In the genomic region with DNA sequence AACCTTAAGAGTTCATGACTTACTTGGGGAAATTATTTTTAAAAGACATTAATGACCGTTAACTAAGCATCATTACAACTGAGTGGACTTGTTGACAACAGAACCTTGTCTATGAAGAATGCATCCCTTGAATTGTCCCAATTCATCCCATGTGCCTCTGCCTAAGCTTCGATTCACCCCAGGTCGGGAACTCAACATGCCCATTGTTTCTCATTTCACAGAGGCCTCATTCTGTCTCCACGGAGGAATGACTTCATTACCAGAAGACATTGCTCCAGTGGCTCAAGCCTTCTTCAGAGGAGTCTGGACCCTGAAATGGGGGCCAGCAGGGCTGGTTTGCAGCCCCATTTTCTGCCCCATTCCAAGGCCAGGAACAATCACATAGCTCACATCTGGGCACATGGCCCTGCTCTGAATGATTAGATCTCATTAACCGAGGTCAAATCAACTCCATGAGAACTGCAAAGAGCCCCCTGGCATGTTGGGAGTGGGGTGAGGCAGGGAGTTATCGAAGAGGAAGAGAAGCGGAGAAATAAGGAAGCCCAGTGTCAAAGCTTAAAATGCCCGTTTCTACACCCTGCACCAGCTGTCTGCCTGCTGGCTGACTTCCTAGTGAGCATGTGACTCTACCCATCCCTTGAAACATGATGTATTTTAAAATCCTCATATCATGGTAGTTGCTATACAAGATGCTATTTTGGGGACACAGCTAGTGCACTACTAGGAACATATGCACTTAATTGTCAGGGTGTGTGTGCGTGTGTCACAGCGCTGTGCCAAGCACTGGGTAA, we compare ENCODE assay signal across 10 cellular contexts.
DNase-seq lines count a peak whose midpoint lies in the region; ATAC-seq lines count a peak whose summit lies in the region.
"Had no signal": no experiment of that assay in that cellular context is flagged by ENCODE, and none has a peak within 500 bp of the region (broad histone marks: within the 10 kb centered on the region; RNA-seq: fewer than 3 reads in every experiment).

No MANE protein-coding gene starts in this region.

- no peaks in the 10 kb centered on the region for H3K9me3 Mint-ChIP-seq in activated T-helper 17 cell treated with anti-CD3 and anti-CD28 coated beads, Interleukin-2, amount 50 U/mL, for 72 hours
- no peaks in the 10 kb centered on the region for H3K9me3 Mint-ChIP-seq in activated T-cell treated with anti-CD3 and anti-CD28 coated beads, Interleukin-2, amount 50 U/mL, for 24 hours

- peaks cover 33% of the 10 kb centered on the region for H3K27me3 Mint-ChIP-seq in activated T-helper 17 cell treated with anti-CD3 and anti-CD28 coated beads, Interleukin-2, amount 50 U/mL, for 72 hours
- H3K27me3 Mint-ChIP-seq in activated T-cell treated with anti-CD3 and anti-CD28 coated beads, Interleukin-2, amount 50 U/mL, for 24 hours: peaks cover 93% of the 10 kb centered on the region

- no peaks in the 10 kb centered on the region for H3K9me3 ChIP-seq in stomach smooth muscle (ENCODE audit: control insufficient read depth in 2 of 2, low read length in 2 of 2)
- H3K9me3 ChIP-seq: MG63 had no signal

- H3K4me1 ChIP-seq in stomach smooth muscle (ENCODE audit: control insufficient read depth, insufficient read depth, low read length): peaks cover 50% of the 10 kb centered on the region

- no peaks in the 10 kb centered on the region for H3K36me3 ChIP-seq in stomach smooth muscle (ENCODE audit: control insufficient read depth in 2 of 2, insufficient read depth in 2 of 2, low read length in 2 of 2)

- in situ Hi-C loops in KBM-7 (cut with MboI; ENCODE audit: low pct_unique_long_range_greater_than_20kb, low sequenced_read_pairs): no loop called here

- H3K4me3 Mint-ChIP-seq in activated T-helper 17 cell treated with anti-CD3 and anti-CD28 coated beads, Interleukin-2, amount 50 U/mL, for 72 hours: peak overlapping the region; percentile 63
- H3K4me3 Mint-ChIP-seq in activated T-cell treated with anti-CD3 and anti-CD28 coated beads, Interleukin-2, amount 50 U/mL, for 24 hours: no peak overlapping the region

- H3K4me3 ChIP-seq in stomach smooth muscle (ENCODE audit: low read length in 2 of 2): no peak overlapping the region
- H3K4me3 ChIP-seq: MG63 had no signal

- no peaks in the 10 kb centered on the region for H3K36me3 Mint-ChIP-seq in activated T-helper 17 cell treated with anti-CD3 and anti-CD28 coated beads, Interleukin-2, amount 50 U/mL, for 72 hours (ENCODE audit: low read depth)
- no peaks in the 10 kb centered on the region for H3K36me3 Mint-ChIP-seq in activated T-cell treated with anti-CD3 and anti-CD28 coated beads, Interleukin-2, amount 50 U/mL, for 24 hours (ENCODE audit: low read depth)

- peaks cover 3% of the 10 kb centered on the region for H3K4me1 Mint-ChIP-seq in activated T-helper 17 cell treated with anti-CD3 and anti-CD28 coated beads, Interleukin-2, amount 50 U/mL, for 72 hours
- peaks cover 12% of the 10 kb centered on the region for H3K4me1 Mint-ChIP-seq in activated T-cell treated with anti-CD3 and anti-CD28 coated beads, Interleukin-2, amount 50 U/mL, for 24 hours (ENCODE audit: low read depth)

- DNase-seq in KBM-7 (peak; percentile 61), medulla oblongata (ENCODE audit: extremely low spot score) (peak; percentile 77), HuH-7 (ENCODE audit: low spot score) (no peak)
- DNase-seq in activated T-cell treated with anti-CD3 and anti-CD28 coated beads, Interleukin-2, amount 50 U/mL, for 24 hours: no peak
- DNase-seq: DND-41, MG63 had no signal

- H3K27ac Mint-ChIP-seq in activated T-helper 17 cell treated with anti-CD3 and anti-CD28 coated beads, Interleukin-2, amount 50 U/mL, for 72 hours: no peak overlapping the region
- H3K27ac Mint-ChIP-seq in activated T-cell treated with anti-CD3 and anti-CD28 coated beads, Interleukin-2, amount 50 U/mL, for 24 hours: no peak overlapping the region

- no peaks in the 10 kb centered on the region for H3K27me3 ChIP-seq in stomach smooth muscle (ENCODE audit: control insufficient read depth in 1 of 2, insufficient read depth in 2 of 2, low read length in 2 of 2)
- H3K27me3 ChIP-seq: MG63 had no signal

- peak overlapping the region; percentile 2 to 13 for H3K9ac ChIP-seq in stomach smooth muscle (ENCODE audit: low read length in 2 of 2)

- H3K27ac ChIP-seq in stomach smooth muscle (ENCODE audit: low read length): peak overlapping the region; percentile 81

- no peak for ATAC-seq in activated T-helper 17 cell treated with anti-CD3 and anti-CD28 coated beads, Interleukin-2, amount 50 U/mL, for 72 hours (replicated peaks)
- no peak for ATAC-seq in GM19455 (IDR thresholded peaks at IDR 0.05; ENCODE audit: unreplicated experiment)
- no peak for ATAC-seq in HG03139 (IDR thresholded peaks at IDR 0.05; ENCODE audit: unreplicated experiment)

Comparison
In these comparisons a context has a peak if more than half of its experiments do, and no peak if none do; other contexts are left out.
1. DNase-seq: peak in KBM-7 (single experiment) and medulla oblongata (single experiment); none in activated T-cell treated with anti-CD3 and anti-CD28 coated beads, Interleukin-2, amount 50 U/mL, for 24 hours (single experiment) and HuH-7 (single experiment).